ENCODE assay signal across 26 cellular contexts in the genomic region with DNA sequence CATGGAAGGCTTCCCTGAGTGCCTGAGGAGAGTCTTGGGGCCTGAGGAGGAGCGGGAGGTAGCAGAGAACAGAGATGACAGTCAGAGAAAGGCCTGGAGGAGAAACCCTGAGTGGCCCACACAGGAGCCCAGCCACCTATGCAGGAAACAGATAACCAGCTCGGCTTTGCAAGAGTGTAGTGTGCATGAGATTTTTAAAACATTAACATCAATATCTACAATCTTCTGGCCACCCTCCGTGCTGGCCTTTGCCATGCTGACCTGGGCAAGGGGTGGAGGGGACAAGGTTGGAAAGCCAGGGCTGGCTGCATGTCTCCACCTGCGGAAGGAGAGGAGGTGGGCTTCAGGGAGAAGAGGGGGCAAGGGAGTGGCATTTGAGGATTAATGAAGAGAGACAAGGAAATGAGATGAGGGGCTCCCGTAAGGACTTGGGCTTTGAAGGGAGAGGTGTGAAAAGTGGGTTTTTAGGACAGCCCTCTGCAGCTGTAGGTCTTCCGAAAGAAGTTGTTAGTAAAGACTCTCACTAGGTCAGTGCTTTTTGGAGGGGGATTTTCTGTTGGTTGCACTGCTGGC. TPM values are rescaled to one million over a fixed set of nuclear protein-coding genes. Genes with fewer than 3 reads are reported as not detected.
DNase-seq lines count a peak whose midpoint lies in the region; FAIRE-seq and TF ChIP-seq lines count a peak whose summit lies in the region.
"Had no signal": no experiment of that assay in that cellular context is flagged by ENCODE, and none has a peak within 500 bp of the region (broad histone marks: within the 10 kb centered on the region; RNA-seq: fewer than 3 reads in every experiment).

No MANE protein-coding gene starts in this region.

- H3K79me2 ChIP-seq in mammary epithelial cell (ENCODE audit: insufficient read depth, low read length) (no peaks in the 10 kb centered on the region), neural progenitor cell (ENCODE audit: low read depth) (no peaks in the 10 kb centered on the region), trophoblast cell (ENCODE audit: control insufficient read depth, insufficient read depth, low read length, poor library complexity) (no peaks in the 10 kb centered on the region)

- H2AFZ ChIP-seq in mammary epithelial cell (ENCODE audit: low read depth, low read length) (no peak overlapping the region), neural progenitor cell (replicated peaks) (no peak overlapping the region), trophoblast cell (ENCODE audit: insufficient read depth, low read length, poor library complexity) (no peak overlapping the region)

- H3K14ac ChIP-seq in trophoblast cell (ENCODE audit: low read length), result peak overlapping the region; percentile 42

- CTCF ChIA-PET in MCF 10A (lab: Yijun Ruan, JAX) (interaction anchor here (0.6 kb wide), 1 partner anchor 1293 kb away, joined by 4 read pairs; no protein-coding TSS in a partner anchor), mammary epithelial cell (lab: Charles Lee; ENCODE audit: low non-redundant PET) (no interaction called here)

- H3K27ac Mint-ChIP-seq in MCF 10A (ENCODE audit: low read depth, unreplicated experiment) (peak overlapping the region; percentile 83), neural progenitor cell (peak overlapping the region; percentile 68)
- H3K27ac Mint-ChIP-seq: B cell; CD4-positive, CD25-positive, alpha-beta regulatory T cell; CD8-positive, alpha-beta T cell; GM23338 had no signal

- no peak for TF ChIP-seq CTCF in MCF 10A (IDR thresholded peaks at IDR 0.05; ENCODE audit: unreplicated experiment)
- TF ChIP-seq CTCF in mammary epithelial cell (conservative IDR thresholded peaks at IDR 0.05 in 1 of 2, IDR thresholded peaks at IDR 0.05 in 1 of 2; ENCODE audit: extremely low read depth in 1 of 2, insufficient read depth in 1 of 2, low read depth in 1 of 2, low read length in 2 of 2), result no peak
- no peak for TF ChIP-seq CTCF in neural progenitor cell (IDR thresholded peaks at IDR 0.05)
- no peak for TF ChIP-seq CTCF in kidney (IDR thresholded peaks at IDR 0.05; ENCODE audit: borderline replicate concordance, extremely low read depth, insufficient read depth)

- H3K4me1 Mint-ChIP-seq in MCF 10A (ENCODE audit: insufficient read depth, unreplicated experiment), result peaks cover 28% of the 10 kb centered on the region
- H3K4me1 Mint-ChIP-seq in neural progenitor cell, result peaks cover 44% of the 10 kb centered on the region
- H3K4me1 Mint-ChIP-seq: B cell; CD4-positive, CD25-positive, alpha-beta regulatory T cell had no signal

- WGBS in mammary epithelial cell (ENCODE audit: low coverage, missing lambda C conversion rate), result 78% methylated on average over 6 of the region's 6 CpGs
- WGBS in trophoblast cell (ENCODE audit: extremely low coverage, insufficient coverage, insufficient read length), result no CpG with 5 or more reads among the region's 6 CpGs

- no peak overlapping the region for H3K23ac ChIP-seq in trophoblast cell (ENCODE audit: low read length)

- no peaks in the 10 kb centered on the region for H3K4me1 ChIP-seq in mammary epithelial cell (ENCODE audit: insufficient read depth, low read length)
- H3K4me1 ChIP-seq in neural progenitor cell, result peaks cover 12% of the 10 kb centered on the region
- peaks cover 18 to 23% of the 10 kb centered on the region in 2 experiments for H3K4me1 ChIP-seq in trophoblast cell (ENCODE audit: control insufficient read depth in 1 of 2, insufficient read depth in 2 of 2, low read length in 2 of 2)
- H3K4me1 ChIP-seq in kidney (ENCODE audit: control insufficient read depth in 1 of 2, insufficient read depth in 1 of 2, low read depth in 1 of 2, low read length in 2 of 2), result no peaks in the 10 kb centered on the region

- H3K9ac ChIP-seq in mammary epithelial cell (ENCODE audit: insufficient read depth, low read length) (no peak overlapping the region), neural progenitor cell (no peak overlapping the region), trophoblast cell (ENCODE audit: low read length) (no peak overlapping the region), kidney (ENCODE audit: low read length in 2 of 2) (no peak overlapping the region)
- H3K9ac ChIP-seq: BLaER1 had no signal

- H3K9me3 Mint-ChIP-seq in MCF 10A (ENCODE audit: unreplicated experiment) (peaks cover 5% of the 10 kb centered on the region), neural progenitor cell (peaks cover 17% of the 10 kb centered on the region)
- H3K9me3 Mint-ChIP-seq: GM23338 had no signal

- POLR2A ChIA-PET in MCF 10A (lab: Yijun Ruan, JAX), result no interaction called here

- no peak for DNase-seq in MCF 10A (ENCODE audit: unreplicated experiment)
- DNase-seq in mammary epithelial cell, result no peak
- no peak for DNase-seq in neural progenitor cell (ENCODE audit: low spot score)
- DNase-seq in trophoblast cell, result no peak
- no peak for DNase-seq in cerebellar cortex (ENCODE audit: low spot score)
- no peak for DNase-seq in activated naive CD4-positive, alpha-beta T cell (lab: John Stamatoyannopoulos, UW)
- no peak for DNase-seq in kidney
- no peak for DNase-seq in D341Med (ENCODE audit: low spot score)
- DNase-seq: Caco-2; CD4-positive, CD25-positive, alpha-beta regulatory T cell; CD8-positive, alpha-beta T cell; DMS 273 treated with DMSO at 0.1 percent for 48 hours; DMS53; DMS79 treated with DMSO at 0.1 percent for 48 hours; GF-D8; H9 had no signal

- BruUV-seq in MCF 10A (replicated peaks; lab: Mats Ljungman, UMichigan) (no TSS peak), mammary epithelial cell (replicated peaks; lab: Mats Ljungman, UMichigan) (no TSS peak)

- no peak overlapping the region for H4K12ac ChIP-seq in trophoblast cell (ENCODE audit: low read depth, low read length)

- H2BK12ac ChIP-seq in trophoblast cell (ENCODE audit: low read length), result peak overlapping the region; percentile 19

- peak overlapping the region; percentile 65 for H2BK120ac ChIP-seq in trophoblast cell (ENCODE audit: insufficient read depth, low read length, poor library complexity)

- no peak overlapping the region for H4K8ac ChIP-seq in trophoblast cell (ENCODE audit: low read depth, low read length)

- H3F3A ChIP-seq in neural progenitor cell (ENCODE audit: low read depth), result peaks cover 16% of the 10 kb centered on the region

- no peaks in the 10 kb centered on the region for H4K20me1 ChIP-seq in mammary epithelial cell (ENCODE audit: insufficient read depth, low read length)
- H4K20me1 ChIP-seq in neural progenitor cell (ENCODE audit: low read depth), result no peaks in the 10 kb centered on the region
- H4K20me1 ChIP-seq: BLaER1 had no signal

- H3K36me3 ChIP-seq in mammary epithelial cell (ENCODE audit: insufficient read depth, low read length) (no peaks in the 10 kb centered on the region), neural progenitor cell (no peaks in the 10 kb centered on the region), trophoblast cell (ENCODE audit: control insufficient read depth in 1 of 2, insufficient read depth in 2 of 2, low read length in 2 of 2) (no peaks in the 10 kb centered on the region), kidney (ENCODE audit: control insufficient read depth in 1 of 2, insufficient read depth in 2 of 2, low read length in 2 of 2) (no peaks in the 10 kb centered on the region)
- H3K36me3 ChIP-seq: BLaER1 had no signal

- H3K4ac ChIP-seq in trophoblast cell (ENCODE audit: low read depth, low read length), result no peak overlapping the region

- no peak for FAIRE-seq in kidney (lab: Jason Lieb, UNC)
- FAIRE-seq: A204.1, D721Med, GM12891, GM18507 had no signal

- H3K4me2 ChIP-seq in mammary epithelial cell (ENCODE audit: insufficient read depth, low read depth, low read length) (no peak overlapping the region), neural progenitor cell (no peak overlapping the region), trophoblast cell (ENCODE audit: low read length) (no peak overlapping the region)
- H3K4me2 ChIP-seq: GM23338 had no signal

- H3K27me3 Mint-ChIP-seq in MCF 10A (ENCODE audit: insufficient read depth, unreplicated experiment) (no peaks in the 10 kb centered on the region), neural progenitor cell (ENCODE audit: insufficient read depth, low read depth) (peaks cover 6% of the 10 kb centered on the region)

- peak overlapping the region; percentile 50 for H4K91ac ChIP-seq in trophoblast cell (ENCODE audit: low read depth, low read length)

- H3K27ac ChIP-seq in mammary epithelial cell (ENCODE audit: insufficient read depth, low read depth, low read length) (no peak overlapping the region), neural progenitor cell (no peak overlapping the region), trophoblast cell (ENCODE audit: low read depth, low read length) (no peak overlapping the region), kidney (ENCODE audit: low read depth in 2 of 2, low read length in 2 of 2) (no peak overlapping the region)
- H3K27ac ChIP-seq: 22Rv1, BLaER1, C4-2B had no signal

- no peak overlapping the region for H2AK5ac ChIP-seq in trophoblast cell (ENCODE audit: low read length)

- H3K9me3 ChIP-seq in mammary epithelial cell (replicated peaks; ENCODE audit: insufficient read depth, low read length), result peaks cover 15% of the 10 kb centered on the region
- no peaks in the 10 kb centered on the region for H3K9me3 ChIP-seq in neural progenitor cell (ENCODE audit: low read depth)
- H3K9me3 ChIP-seq in trophoblast cell (ENCODE audit: insufficient read depth, low read depth, low read length), result no peaks in the 10 kb centered on the region
- peaks cover 0 to 1% of the 10 kb centered on the region in 2 donors for H3K9me3 ChIP-seq in kidney (ENCODE audit: control insufficient read depth in 1 of 2, low read length in 2 of 2)

- H3K79me1 ChIP-seq in trophoblast cell (ENCODE audit: low read length), result peaks cover 26% of the 10 kb centered on the region

- H3K4me3 ChIP-seq in mammary epithelial cell (replicated peaks in 1 of 3; ENCODE audit: insufficient read depth in 1 of 3, low read depth in 2 of 3, low read length in 3 of 3), result no peak overlapping the region
- no peak overlapping the region for H3K4me3 ChIP-seq in neural progenitor cell
- H3K4me3 ChIP-seq in trophoblast cell (ENCODE audit: low read depth, low read length), result no peak overlapping the region
- no peak overlapping the region for H3K4me3 ChIP-seq in kidney (ENCODE audit: low read length in 2 of 2)
- H3K4me3 ChIP-seq: BLaER1, GM23338 had no signal

- H3K18ac ChIP-seq in trophoblast cell (ENCODE audit: low read length), result no peak overlapping the region

- no peak overlapping the region for H2BK5ac ChIP-seq in trophoblast cell (ENCODE audit: low read depth, low read length, poor library complexity)

- intact Hi-C loops in MCF 10A (cut with micrococcal nuclease) (no loop called here), mammary epithelial cell (cut with micrococcal nuclease) (no loop called here), kidney (cut with DNase I) (no loop called here)

- H3K36me3 Mint-ChIP-seq in MCF 10A (ENCODE audit: insufficient read depth, unreplicated experiment) (no peaks in the 10 kb centered on the region), neural progenitor cell (no peaks in the 10 kb centered on the region)
- H3K36me3 Mint-ChIP-seq: CD4-positive, CD25-positive, alpha-beta regulatory T cell; CD8-positive, alpha-beta T cell had no signal

- dilution Hi-C loops in mammary epithelial cell (cut with HindIII; ENCODE audit: low sequenced_read_pairs), result no loop called here

- no peaks in the 10 kb centered on the region for H3K27me3 ChIP-seq in mammary epithelial cell (ENCODE audit: insufficient read depth, low read length)
- H3K27me3 ChIP-seq in neural progenitor cell, result no peaks in the 10 kb centered on the region
- no peaks in the 10 kb centered on the region for H3K27me3 ChIP-seq in trophoblast cell (ENCODE audit: insufficient read depth, low read length)
- H3K27me3 ChIP-seq: BLaER1 had no signal

- in situ Hi-C loops in mammary epithelial cell (cut with MboI; ENCODE audit: low sequenced_read_pairs in 2 of 2), result no loop called here

- H3K4me3 Mint-ChIP-seq in MCF 10A (ENCODE audit: unreplicated experiment) (no peak overlapping the region), neural progenitor cell (no peak overlapping the region)
- H3K4me3 Mint-ChIP-seq: B cell; CD8-positive, alpha-beta T cell; GM23338; H9 had no signal

RNA-seq across cellular contexts. Expression of gene SDK1, which starts 59.3 kb away (rescaled TPM):
- total RNA-seq in MCF 10A (2022), result 1.5 and 3.3 TPM in 2 replicates
- total RNA-seq in mammary epithelial cell, result 10 to 100 TPM in 1 of 2 donors, 1 to 10 TPM in 1; 4.0 to 24.5 TPM
- polyA plus RNA-seq in mammary epithelial cell, result 0.12 TPM
- polyA minus RNA-seq in mammary epithelial cell, result 0.10 TPM
- total RNA-seq in neural progenitor cell (ENCODE audit: low replicate concordance), result 4.4 and 4.9 TPM in 2 replicates
- 24.7 and 25.7 TPM in 2 replicates for polyA plus RNA-seq in trophoblast cell (2013)
- total RNA-seq in kidney, result 38.3 TPM
- 2.0 TPM for polyA plus RNA-seq in kidney (ENCODE audit: insufficient read depth, low read depth, low replicate concordance)
- total RNA-seq: G401 had no signal
- polyA plus RNA-seq: CD4-positive, CD25-positive, alpha-beta regulatory T cell had no signal
